ENCODE assay signal across 12 cellular contexts in genomic region chr19:35038623-35039512, GRCh38. TPM values are rescaled to one million over a fixed set of nuclear protein-coding genes. Genes with fewer than 3 reads are reported as not detected.
DNase-seq lines count a peak whose midpoint lies in the region; ATAC-seq and TF ChIP-seq lines count a peak whose summit lies in the region.
"Had no signal": no experiment of that assay in that cellular context is flagged by ENCODE, and none has a peak within 500 bp of the region (broad histone marks: within the 10 kb centered on the region; RNA-seq: fewer than 3 reads in every experiment).

No MANE protein-coding gene starts in this region.

- TF ChIP-seq EP300 in esophagus muscularis mucosa (IDR thresholded peaks at IDR 0.05): no peak

- in situ Hi-C loops in gastrocnemius medialis (cut with MboI; ENCODE audit: low sequenced_read_pairs in 4 of 4): no loop called here

- ATAC-seq in gastrocnemius medialis: peak; percentile 18 to 22

- H3K27me3 ChIP-seq in DOHH2 (ENCODE audit: control insufficient read depth, low read length): peaks cover 39% of the 10 kb centered on the region
- H3K27me3 ChIP-seq in esophagus muscularis mucosa: peaks cover 0 to 27% (median 7%) of the 10 kb centered on the region in 4 donors
- H3K27me3 ChIP-seq in gastrocnemius medialis: no peaks in the 10 kb centered on the region
- H3K27me3 ChIP-seq: cardiac muscle cell had no signal

- H3F3A ChIP-seq in DOHH2 (ENCODE audit: control insufficient read depth, insufficient read depth): no peaks in the 10 kb centered on the region

- H3K36me3 ChIP-seq in DOHH2 (ENCODE audit: control insufficient read depth, low read length): no peaks in the 10 kb centered on the region
- peaks cover 0 to 28% (median 9%) of the 10 kb centered on the region in 4 donors for H3K36me3 ChIP-seq in esophagus muscularis mucosa
- H3K36me3 ChIP-seq in gastrocnemius medialis: peaks cover 0 to 17% of the 10 kb centered on the region in 2 donors
- H3K36me3 ChIP-seq: cardiac muscle cell had no signal

- WGBS in esophagus muscularis mucosa: 51% methylated on average over 9 of the region's 17 CpGs

- H3K4me1 ChIP-seq in DOHH2 (ENCODE audit: control insufficient read depth, low read length) (peaks cover 30% of the 10 kb centered on the region), esophagus muscularis mucosa (peaks cover 30 to 55% (median 52%) of the 10 kb centered on the region in 4 donors), gastrocnemius medialis (peaks cover 71 to 87% of the 10 kb centered on the region in 2 donors)

- H3K9me3 ChIP-seq in DOHH2 (ENCODE audit: control insufficient read depth, insufficient read depth, low read length) (no peaks in the 10 kb centered on the region), esophagus muscularis mucosa (no peaks in the 10 kb centered on the region), gastrocnemius medialis (no peaks in the 10 kb centered on the region)

- DNase-seq in NB4 (ENCODE audit: low read depth): peak; percentile 43
- no peak for DNase-seq in esophagus muscularis mucosa (ENCODE audit: extremely low spot score)
- peak; percentile 56 to 86 for DNase-seq in gastrocnemius medialis
- no peak for DNase-seq in EL
- DNase-seq in activated CD4-positive, CD25-positive, alpha-beta regulatory T cell treated with anti-CD3 and anti-CD28 coated beads, Interleukin-2, amount 50 U/mL, for 72 hours: no peak
- no peak for DNase-seq in germinal center (ENCODE audit: low spot score)
- no peak for DNase-seq in NK-92 (lab: John Stamatoyannopoulos, UW; ENCODE audit: unreplicated experiment)
- DNase-seq: activated T-cell treated with anti-CD3 and anti-CD28 coated beads, Interleukin-2, amount 50 U/mL, for 48 hours; NCI-H510A treated with DMSO at 0.1 percent for 48 hours had no signal

- TF ChIP-seq CTCF in DOHH2 (IDR thresholded peaks at IDR 0.05; ENCODE audit: low read depth, low read length, poor library complexity, severe bottlenecking) (no peak), NB4 (IDR thresholded peaks at IDR 0.05; ENCODE audit: low read depth, low read length) (no peak), esophagus muscularis mucosa (IDR thresholded peaks at IDR 0.05) (no peak), gastrocnemius medialis (IDR thresholded peaks at IDR 0.05 in 4 of 5, conservative IDR thresholded peaks at IDR 0.05 in 1 of 5) (no peak)

- TF ChIP-seq POLR2A in NB4 (IDR thresholded peaks at IDR 0.05; ENCODE audit: extremely low read depth, insufficient read length): no peak
- no peak for TF ChIP-seq POLR2A in esophagus muscularis mucosa (IDR thresholded peaks at IDR 0.05; ENCODE audit: low read depth)
- peak; percentile 33 to 51 for TF ChIP-seq POLR2A in gastrocnemius medialis (IDR thresholded peaks at IDR 0.05)

- no peaks in the 10 kb centered on the region for H4K20me1 ChIP-seq in DOHH2 (ENCODE audit: control insufficient read depth, insufficient read depth, low read depth, low read length)

- no peak overlapping the region for H3K4me3 ChIP-seq in DOHH2 (ENCODE audit: low read length)
- no peak overlapping the region for H3K4me3 ChIP-seq in NB4 (ENCODE audit: low read depth, low read length)
- H3K4me3 ChIP-seq in esophagus muscularis mucosa: no peak overlapping the region
- peak overlapping the region in 2 of 4 donors; percentile 3 to 11 for H3K4me3 ChIP-seq in gastrocnemius medialis
- H3K4me3 ChIP-seq: cardiac muscle cell had no signal

- H3K27ac ChIP-seq in DOHH2 (ENCODE audit: low read depth, low read length) (no peak overlapping the region), esophagus muscularis mucosa (replicated peaks in 1 of 4) (peak overlapping the region; percentile 31 to 73 (median 70)), gastrocnemius medialis (peak overlapping the region; percentile 97 to 98 (median 98))
- H3K27ac ChIP-seq: cardiac muscle cell had no signal

- no peaks in the 10 kb centered on the region for H3K79me2 ChIP-seq in DOHH2 (ENCODE audit: control insufficient read depth, low read length)

- intact Hi-C loops in esophagus muscularis mucosa (cut with DNase I): no loop called here
- intact Hi-C loops in gastrocnemius medialis (cut with DNase I; ENCODE audit: low total_unique reads): no loop called here

- no peaks in the 10 kb centered on the region for H3K9me2 ChIP-seq in DOHH2 (replicated peaks; ENCODE audit: control insufficient read depth, low read length)

- H3K4me2 ChIP-seq in DOHH2 (ENCODE audit: low read length): peak overlapping the region; percentile 36

RNA-seq across cellular contexts. Expression of gene HPN, which starts 2.7 kb away (rescaled TPM):
- total RNA-seq in esophagus muscularis mucosa (under 1 TPM in 3 of 4 donors, not detected in 1; 0.33 to 0.86 (median 0.58) TPM), gastrocnemius medialis (10 to 100 TPM in 3 of 4 donors, 1 to 10 TPM in 1; 9.1 to 24.0 (median 17.1) TPM)
- total RNA-seq: fibroblast of villous mesenchyme had no signal

RNA-seq across cellular contexts. Expression of gene SCN1B, which starts 8.6 kb away (rescaled TPM):
- total RNA-seq in esophagus muscularis mucosa (10 to 100 TPM in 3 of 4 donors, 1 to 10 TPM in 1; 8.3 to 15.7 (median 12.8) TPM), gastrocnemius medialis (100 to 1,000 TPM; 194 to 469 (median 289) TPM)

RNA-seq across cellular contexts. Expression of gene GRAMD1A, which starts 38.7 kb away (rescaled TPM):
- total RNA-seq in esophagus muscularis mucosa: 10 to 100 TPM; 27.8 to 55.3 (median 52.1) TPM
- total RNA-seq in gastrocnemius medialis: 10 to 100 TPM; 38.8 to 45.1 (median 43.7) TPM

Comparison
In these comparisons a context has a peak if more than half of its experiments do, and no peak if none do; other contexts are left out.
1. DNase-seq: peak in NB4 (single experiment) and gastrocnemius medialis (2 of 2); none in esophagus muscularis mucosa (single experiment), EL (single experiment), activated CD4-positive, CD25-positive, alpha-beta regulatory T cell treated with anti-CD3 and anti-CD28 coated beads, Interleukin-2, amount 50 U/mL, for 72 hours (single experiment), germinal center (single experiment) and NK-92 (single experiment).
2. POLR2A ChIP-seq: peak in gastrocnemius medialis (2 of 2); none in NB4 (single experiment) and esophagus muscularis mucosa (single experiment).
3. RNA of gene HPN, which starts 2.7 kb away (total RNA-seq): 9.1 to 24.0 TPM in gastrocnemius medialis; 0.33 to 0.86 TPM in esophagus muscularis mucosa; every median in the first group is over 4 times any median in the second.
4. RNA of gene SCN1B, which starts 8.6 kb away (total RNA-seq): 194 to 469 TPM in gastrocnemius medialis; 8.3 to 15.7 TPM in esophagus muscularis mucosa; every median in the first group is over 10 times any median in the second.